Comparison of ENCODE assay signal across 7 cellular contexts in genomic region chr3:78675119-78675805, GRCh38.
A peak's percentile ranks its signal among the peaks of the same experiment; 100 is the strongest.
DNase-seq lines count a peak whose midpoint lies in the region; ATAC-seq, FAIRE-seq and TF ChIP-seq lines count a peak whose summit lies in the region.
"Not testable (repeated sequence)": the region's sequence is repeated elsewhere in the genome, so short reads cannot be mapped to it uniquely, and the experiment has no call there.

No MANE protein-coding gene starts in this region.

- ATAC-seq in WTC11: peak; percentile 69; the same call in 1 of the 2 replicates
- not testable (repeated sequence) for ATAC-seq in HepG2

- not testable (repeated sequence) for TF ChIP-seq RAD21 in HepG2 (CRISPR knock-in tag; IDR thresholded peaks at IDR 0.05)

- not testable (repeated sequence) for FAIRE-seq in HepG2 (lab: Jason Lieb, UNC)

- H3K27me3 Mint-ChIP-seq in WTC11 (ENCODE audit: low read depth): not testable (repeated sequence)

- WGBS in HepG2 (ENCODE audit: low lambda C conversion rate): 94% methylated on average over 25 of the region's 25 CpGs
- 91 to 95% methylated on average over 24 to 25 of the region's 25 CpGs for WGBS in sigmoid colon, 2 donors

- not testable (repeated sequence) for BruUV-seq in HepG2 (replicated peaks; lab: Mats Ljungman, UMichigan)

- DNase-seq in DMS53 treated with DMSO at 0.1 percent for 48 hours (lab: John Stamatoyannopoulos, UW; ENCODE audit: unreplicated experiment): peak; percentile 17
- peak; percentile 28 to 44 for DNase-seq in NCI-H2081 (lab: John Stamatoyannopoulos, UW)
- peak; percentile 57 for DNase-seq in NCI-H748 (lab: John Stamatoyannopoulos, UW; ENCODE audit: unreplicated experiment)
- peak; percentile 72 for DNase-seq in WTC11 (ENCODE audit: low spot score)
- not testable (repeated sequence) for DNase-seq in HepG2 (ENCODE audit: low spot score)
- DNase-seq in sigmoid colon: peak; percentile 44

- not testable (repeated sequence) for H3K27ac ChIP-seq in iPS-18a (ENCODE audit: low read length); HepG2 (ENCODE audit: extremely low read length, insufficient read depth, low read length); sigmoid colon

- not testable (repeated sequence) for H4K20me1 ChIP-seq in HepG2 (ENCODE audit: insufficient read depth, low read length)

- not testable (repeated sequence) for H3K27me3 ChIP-seq in iPS-18a (ENCODE audit: control insufficient read depth, insufficient read depth, low read length); HepG2 (ENCODE audit: control insufficient read depth in 1 of 2, insufficient read depth in 2 of 2, low read length in 2 of 2); sigmoid colon

- POLR2A ChIA-PET in WTC11 (lab: Charles Lee): interaction anchor here (0.5 kb wide), 1 partner anchor 342 kb away, joined by 3 read pairs; no protein-coding TSS in a partner anchor
- POLR2A ChIA-PET in HepG2 (lab: Yijun Ruan, JAX): not testable (repeated sequence)

- not testable (repeated sequence) for H3K4me1 ChIP-seq in iPS-18a (ENCODE audit: control insufficient read depth, low read depth, low read length); HepG2 (ENCODE audit: insufficient read depth, low read length); sigmoid colon

- TF ChIP-seq POLR2A in HepG2 (IDR thresholded peaks at IDR 0.05; ENCODE audit: insufficient read depth in 1 of 2, low read depth in 2 of 2, low read length in 2 of 2); sigmoid colon (IDR thresholded peaks at IDR 0.05): not testable (repeated sequence)

- H3K9me3 Mint-ChIP-seq in WTC11: not testable (repeated sequence)

- CTCF ChIA-PET in WTC11 (lab: Charles Lee): interaction anchor here (0.6 to 0.9 kb wide), 7 partner anchors 318 to 1595 kb away, joined by 3 to 4 read pairs (median 3); no protein-coding TSS in a partner anchor
- CTCF ChIA-PET in HepG2 (lab: Yijun Ruan, JAX; ENCODE audit: low intra/inter-chr PET ratio, low total read pairs): not testable (repeated sequence)

- not testable (repeated sequence) for H3K4me2 ChIP-seq in HepG2 (ENCODE audit: low read depth, low read length)

- intact Hi-C loops in HepG2 (cut with micrococcal nuclease; ENCODE audit: unreplicated experiment); sigmoid colon (cut with DNase I): not testable (repeated sequence)

- peak overlapping the region; percentile 80 for H3K4me3 Mint-ChIP-seq in WTC11

- in situ Hi-C loops in HepG2 (cut with HindIII; ENCODE audit: extremely low pct_ligation_motif_present, low pct_unique_long_range_greater_than_20kb): not testable (repeated sequence)

- H2AFZ ChIP-seq in HepG2 (ENCODE audit: low read length): not testable (repeated sequence)

- H3K36me3 Mint-ChIP-seq in WTC11: peaks cover 19% of the 10 kb centered on the region

- peaks cover 25% of the 10 kb centered on the region for H3K4me1 Mint-ChIP-seq in WTC11

- TF ChIP-seq CTCF in WTC11 (IDR thresholded peaks at IDR 0.05); HepG2 (CRISPR knock-in tag; IDR thresholded peaks at IDR 0.05); sigmoid colon (IDR thresholded peaks at IDR 0.05): not testable (repeated sequence)

- peak overlapping the region; percentile 21 for H3K4me3 ChIP-seq in iPS-18a (ENCODE audit: low read length)
- not testable (repeated sequence) for H3K4me3 ChIP-seq in HepG2 (replicated peaks in 1 of 3; ENCODE audit: insufficient read depth in 1 of 3, low read depth in 2 of 3, low read length in 3 of 3); sigmoid colon

- H3K9ac ChIP-seq in iPS-18a (ENCODE audit: low read length); HepG2 (ENCODE audit: insufficient read depth, low read depth, low read length): not testable (repeated sequence)

- H3K36me3 ChIP-seq in iPS-18a (ENCODE audit: control insufficient read depth, low read depth, low read length); HepG2 (replicated peaks in 1 of 2; ENCODE audit: control insufficient read depth in 1 of 2, insufficient read depth in 2 of 2, low read length in 2 of 2); sigmoid colon: not testable (repeated sequence)

- H3K9me3 ChIP-seq in iPS-18a (ENCODE audit: control insufficient read depth, low read depth, low read length); HepG2 (ENCODE audit: low read length); sigmoid colon: not testable (repeated sequence)

- H3K79me2 ChIP-seq in HepG2 (ENCODE audit: insufficient read depth, low read length): not testable (repeated sequence)

- not testable (repeated sequence) for TF ChIP-seq EP300 in HepG2 (IDR thresholded peaks at IDR 0.05; ENCODE audit: low read depth in 2 of 2, low read length in 2 of 2); HepG2 (CRISPR knock-in tag; IDR thresholded peaks at IDR 0.05; ENCODE audit: borderline replicate concordance); sigmoid colon (IDR thresholded peaks at IDR 0.05)

- H3K27ac Mint-ChIP-seq in WTC11: peak overlapping the region; percentile 94

TF ChIP-seq in WTC11, 78 proteins besides CTCF, POLR2A, EP300 and RAD21:
- TF ChIP-seq FOXK1 (CRISPR knock-in tag; IDR thresholded peaks at IDR 0.05): peak; percentile 72; the same call in 1 of the 2 replicates
- peak; percentile 29; the same call in 1 of the 2 replicates for TF ChIP-seq ZNF423 (CRISPR knock-in tag; IDR thresholded peaks at IDR 0.05)

TF ChIP-seq in HepG2, 621 proteins besides CTCF, POLR2A, EP300 and RAD21:
- TF ChIP-seq, protein P1, sequence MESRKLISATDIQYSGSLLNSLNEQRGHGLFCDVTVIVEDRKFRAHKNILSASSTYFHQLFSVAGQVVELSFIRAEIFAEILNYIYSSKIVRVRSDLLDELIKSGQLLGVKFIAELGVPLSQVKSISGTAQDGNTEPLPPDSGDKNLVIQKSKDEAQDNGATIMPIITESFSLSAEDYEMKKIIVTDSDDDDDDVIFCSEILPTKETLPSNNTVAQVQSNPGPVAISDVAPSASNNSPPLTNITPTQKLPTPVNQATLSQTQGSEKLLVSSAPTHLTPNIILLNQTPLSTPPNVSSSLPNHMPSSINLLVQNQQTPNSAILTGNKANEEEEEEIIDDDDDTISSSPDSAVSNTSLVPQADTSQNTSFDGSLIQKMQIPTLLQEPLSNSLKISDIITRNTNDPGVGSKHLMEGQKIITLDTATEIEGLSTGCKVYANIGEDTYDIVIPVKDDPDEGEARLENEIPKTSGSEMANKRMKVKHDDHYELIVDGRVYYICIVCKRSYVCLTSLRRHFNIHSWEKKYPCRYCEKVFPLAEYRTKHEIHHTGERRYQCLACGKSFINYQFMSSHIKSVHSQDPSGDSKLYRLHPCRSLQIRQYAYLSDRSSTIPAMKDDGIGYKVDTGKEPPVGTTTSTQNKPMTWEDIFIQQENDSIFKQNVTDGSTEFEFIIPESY (CRISPR knock-in tag; IDR thresholded peaks at IDR 0.05): 0 out of 2 replicates have a peak, but pooled peaks have one; percentile 14
TF ChIP-seq in HepG2: peak in this region for 1; not testable (repeated sequence) for 620.
